ENCODE assay signal across 10 cellular contexts in the genomic region with DNA sequence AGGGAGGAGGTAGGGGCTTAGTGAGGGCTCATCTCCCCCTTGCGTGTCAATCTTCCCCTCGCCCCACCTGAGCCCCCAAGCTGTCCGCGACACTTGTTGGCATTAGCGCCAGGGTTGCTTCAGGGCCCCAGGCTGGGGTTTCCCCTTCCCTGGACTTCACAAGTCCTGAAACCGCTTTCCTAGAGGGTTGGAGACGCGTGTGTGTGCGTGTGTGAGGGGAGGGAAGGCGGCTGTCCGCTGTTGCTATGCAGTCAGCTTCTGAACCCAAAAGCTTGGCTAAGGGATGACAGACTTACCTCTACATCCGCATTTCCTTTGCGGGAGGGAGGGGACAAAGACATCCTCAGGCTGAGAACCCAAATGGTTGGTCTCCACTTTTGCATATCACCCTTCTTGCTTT. TPM values are rescaled to one million over a fixed set of nuclear protein-coding genes. Genes with fewer than 3 reads are reported as not detected.
DNase-seq lines count a peak whose midpoint lies in the region; ATAC-seq and TF ChIP-seq lines count a peak whose summit lies in the region.
"Had no signal": no experiment of that assay in that cellular context is flagged by ENCODE, and none has a peak within 500 bp of the region (broad histone marks: within the 10 kb centered on the region; RNA-seq: fewer than 3 reads in every experiment).

No MANE protein-coding gene starts in this region.

- H3K4me1 ChIP-seq in cardiac muscle cell (ENCODE audit: low read depth) (no peaks in the 10 kb centered on the region), iPS-15b (ENCODE audit: control insufficient read depth, insufficient read depth, low read length) (peaks cover 2% of the 10 kb centered on the region), thymus (ENCODE audit: control insufficient read depth, insufficient read depth, low read length) (peaks cover 2% of the 10 kb centered on the region), aorta (ENCODE audit: control insufficient read depth in 1 of 2, insufficient read depth in 2 of 2, low read length in 2 of 2) (no peaks in the 10 kb centered on the region)

- H3K27ac ChIP-seq in cardiac muscle cell: no peak overlapping the region
- H3K27ac ChIP-seq in thymus (ENCODE audit: low read depth): no peak overlapping the region
- H3K27ac ChIP-seq in aorta (ENCODE audit: low read depth in 1 of 2, low read length in 2 of 2): no peak overlapping the region

- H3K9me3 ChIP-seq in cardiac muscle cell (ENCODE audit: low read depth) (no peaks in the 10 kb centered on the region), iPS-15b (ENCODE audit: control insufficient read depth, insufficient read depth, low read length) (no peaks in the 10 kb centered on the region), thymus (ENCODE audit: control insufficient read depth) (no peaks in the 10 kb centered on the region), aorta (ENCODE audit: control insufficient read depth, low read length) (no peaks in the 10 kb centered on the region)

- intact Hi-C loops in Right ventricle myocardium superior (cut with DNase I) (no loop called here), aorta (cut with DNase I) (loop anchor here in 1 of 2 donors (5.0 kb wide), 1 partner anchor 48 kb away; no protein-coding TSS in a partner anchor)

- peaks cover 76% of the 10 kb centered on the region for H3K27me3 ChIP-seq in cardiac muscle cell
- H3K27me3 ChIP-seq in iPS-15b (ENCODE audit: control insufficient read depth, insufficient read depth, low read length): peaks cover 38% of the 10 kb centered on the region
- peaks cover 3% of the 10 kb centered on the region for H3K27me3 ChIP-seq in thymus (ENCODE audit: control insufficient read depth, insufficient read depth)
- no peaks in the 10 kb centered on the region for H3K27me3 ChIP-seq in aorta (ENCODE audit: control insufficient read depth in 1 of 2, insufficient read depth in 2 of 2, low read length in 1 of 2)

- 30% methylated on average over 13 of the region's 13 CpGs for WGBS in thymus
- 9 to 17% methylated on average over 13 of the region's 13 CpGs for WGBS in aorta, 2 donors

- DNase-seq in cardiac muscle cell (ENCODE audit: low read depth in 1 of 2, low spot score in 1 of 2) (peak; percentile 14 to 30), Right ventricle myocardium superior (no peak), T-helper 22 cell (ENCODE audit: low read depth) (peak; percentile 3), SK-N-DZ (ENCODE audit: low spot score) (no peak), aorta (no peak)
- DNase-seq: MV-4-11 had no signal

- H3K4me3 ChIP-seq in cardiac muscle cell (no peak overlapping the region), iPS-15b (ENCODE audit: low read depth, low read length) (peak overlapping the region; percentile 39), thymus (ENCODE audit: low read length) (peak overlapping the region; percentile 61), aorta (ENCODE audit: low read length in 2 of 2) (no peak overlapping the region)

- TF ChIP-seq CTCF in cardiac muscle cell (IDR thresholded peaks at IDR 0.05; ENCODE audit: low read depth, low read length): no peak

- H3K9ac ChIP-seq in iPS-15b (ENCODE audit: low read depth, low read length): no peak overlapping the region

- no peak for ATAC-seq in Right ventricle myocardium superior (ENCODE audit: poor library complexity)
- ATAC-seq in HG03565 (IDR thresholded peaks at IDR 0.05; ENCODE audit: unreplicated experiment): no peak
- no peak for ATAC-seq in aorta (ENCODE audit: low FRiP score)

- H3K36me3 ChIP-seq in cardiac muscle cell (no peaks in the 10 kb centered on the region), iPS-15b (ENCODE audit: control insufficient read depth, insufficient read depth, low read length) (no peaks in the 10 kb centered on the region), thymus (ENCODE audit: control insufficient read depth, insufficient read depth) (no peaks in the 10 kb centered on the region), aorta (ENCODE audit: control insufficient read depth in 1 of 2, insufficient read depth in 2 of 2, low read length in 1 of 2) (no peaks in the 10 kb centered on the region)

RNA-seq across cellular contexts. Expression of a gene that starts 0.8 kb away (rescaled TPM):
- total RNA-seq in cardiac muscle cell (0.18 and 0.27 TPM in 2 replicates), Right ventricle myocardium superior (0.11 TPM), aorta (under 1 TPM; 0.36 to 0.45 TPM)
- polyA plus RNA-seq in cardiac muscle cell (0.19 and 2.8 TPM in 2 replicates), thymus (0.96 TPM), aorta (under 1 TPM; 0.13 to 0.41 TPM)
- 0.10 and 0.18 TPM in 2 replicates for polyA plus RNA-seq in SK-N-DZ (2014; cell fraction: cytosol; rRNA removed)
- polyA plus RNA-seq in SK-N-DZ (2014; cell fraction: nucleus; rRNA removed): 0.40 and 1.0 TPM in 2 replicates
- total RNA-seq: glomerular endothelial cell had no signal

Comparison
In these comparisons a context has a peak if more than half of its experiments do, and no peak if none do; other contexts are left out.
1. DNase-seq: peak in cardiac muscle cell (2 of 2) and T-helper 22 cell (single experiment); none in Right ventricle myocardium superior (single experiment), SK-N-DZ (single experiment) and aorta (0 of 2).
2. H3K4me3 ChIP-seq: peak in iPS-15b (single experiment) and thymus (single experiment); none in cardiac muscle cell (single experiment) and aorta (0 of 2).